Comparison of ENCODE assay signal across 12 cellular contexts in genomic region chr6:146851837-146852236, GRCh38.
DNase-seq lines count a peak whose midpoint lies in the region; ATAC-seq, FAIRE-seq and TF ChIP-seq lines count a peak whose summit lies in the region.
"Had no signal": no experiment of that assay in that cellular context is flagged by ENCODE, and none has a peak within 500 bp of the region (broad histone marks: within the 10 kb centered on the region; RNA-seq: fewer than 3 reads in every experiment).

No MANE protein-coding gene starts in this region.

- H3K79me1 ChIP-seq in trophoblast cell (ENCODE audit: low read length): peaks cover 25% of the 10 kb centered on the region

- TF ChIP-seq CTCF in choroid plexus epithelial cell (conservative IDR thresholded peaks at IDR 0.05; ENCODE audit: low read depth, low read length) (no peak), neural progenitor cell (IDR thresholded peaks at IDR 0.05) (no peak)

- ATAC-seq in activated CD4-positive, alpha-beta T cell treated with anti-CD3 and anti-CD28 coated beads for 36 hours: peak; percentile 69

- no peak overlapping the region for H3K27ac ChIP-seq in trophoblast cell (ENCODE audit: low read depth, low read length)
- no peak overlapping the region for H3K27ac ChIP-seq in neural progenitor cell
- H3K27ac ChIP-seq: thoracic aorta had no signal

- H3F3A ChIP-seq in neural progenitor cell (ENCODE audit: low read depth): no peaks in the 10 kb centered on the region

- peaks cover 13 to 20% of the 10 kb centered on the region in 2 experiments for H3K4me1 ChIP-seq in trophoblast cell (ENCODE audit: control insufficient read depth in 1 of 2, insufficient read depth in 2 of 2, low read length in 2 of 2)
- H3K4me1 ChIP-seq in neural progenitor cell: no peaks in the 10 kb centered on the region

- H3K9ac ChIP-seq in trophoblast cell (ENCODE audit: low read length) (no peak overlapping the region), neural progenitor cell (no peak overlapping the region)

- H3K4me3 Mint-ChIP-seq in activated CD4-positive, alpha-beta T cell treated with anti-CD3 and anti-CD28 coated beads for 36 hours: no peak overlapping the region
- H3K4me3 Mint-ChIP-seq in neural progenitor cell: no peak overlapping the region
- H3K4me3 Mint-ChIP-seq: activated CD4-positive, alpha-beta T cell treated with anti-CD3 and anti-CD28 coated beads, Interleukin-2, amount 10 ng/mL, durations not matched to agents 7 days and 5 days had no signal

- peaks cover 2% of the 10 kb centered on the region for H3K36me3 Mint-ChIP-seq in activated CD4-positive, alpha-beta T cell treated with anti-CD3 and anti-CD28 coated beads for 36 hours (ENCODE audit: low read depth)
- no peaks in the 10 kb centered on the region for H3K36me3 Mint-ChIP-seq in neural progenitor cell

- peak overlapping the region; percentile 19 for H4K91ac ChIP-seq in trophoblast cell (ENCODE audit: low read depth, low read length)

- H2BK120ac ChIP-seq in trophoblast cell (ENCODE audit: insufficient read depth, low read length, poor library complexity): no peak overlapping the region

- no peak overlapping the region for H3K18ac ChIP-seq in trophoblast cell (ENCODE audit: low read length)

- no peak overlapping the region for H4K12ac ChIP-seq in trophoblast cell (ENCODE audit: low read depth, low read length)

- peak; percentile 59 for DNase-seq in activated CD4-positive, alpha-beta T cell treated with anti-CD3 and anti-CD28 coated beads for 36 hours
- no peak for DNase-seq in activated CD4-positive, alpha-beta T cell treated with anti-CD3 and anti-CD28 coated beads, Interleukin-2, amount 50 U/mL, for 4 hours
- DNase-seq in RCC 7860 (ENCODE audit: low spot score) (peak; percentile 80), choroid plexus epithelial cell (ENCODE audit: low read depth) (peak; percentile 96), trophoblast cell (no peak), NCI-H2081 treated with DMSO at 0.1 percent for 48 hours (lab: John Stamatoyannopoulos, UW) (no peak), neural progenitor cell (ENCODE audit: low spot score) (no peak)
- DNase-seq in NK-92 treated with Interleukin-12 subunit alpha and Interleukin-12 subunit beta, amount 100 ng/mL, for 24 hours (lab: John Stamatoyannopoulos, UW): no peak
- DNase-seq: activated CD4-positive, alpha-beta T cell treated with anti-CD3 and anti-CD28 coated beads, Interleukin-2, amount 10 ng/mL, durations not matched to agents 7 days and 5 days; SHP77 treated with DMSO at 0.1 percent for 48 hours had no signal

- H4K8ac ChIP-seq in trophoblast cell (ENCODE audit: low read depth, low read length): no peak overlapping the region

- no peaks in the 10 kb centered on the region for H3K79me2 ChIP-seq in trophoblast cell (ENCODE audit: control insufficient read depth, insufficient read depth, low read length, poor library complexity)
- no peaks in the 10 kb centered on the region for H3K79me2 ChIP-seq in neural progenitor cell (ENCODE audit: low read depth)

- H3K27me3 Mint-ChIP-seq in activated CD4-positive, alpha-beta T cell treated with anti-CD3 and anti-CD28 coated beads for 36 hours: peaks cover 4% of the 10 kb centered on the region
- peaks cover 5% of the 10 kb centered on the region for H3K27me3 Mint-ChIP-seq in neural progenitor cell (ENCODE audit: insufficient read depth, low read depth)
- H3K27me3 Mint-ChIP-seq: activated CD4-positive, alpha-beta T cell treated with anti-CD3 and anti-CD28 coated beads, Interleukin-2, amount 10 ng/mL, durations not matched to agents 7 days and 5 days had no signal

- no peak overlapping the region for H2AK5ac ChIP-seq in trophoblast cell (ENCODE audit: low read length)

- H3K9me3 ChIP-seq in trophoblast cell (ENCODE audit: insufficient read depth, low read depth, low read length) (peaks cover 5% of the 10 kb centered on the region), neural progenitor cell (ENCODE audit: low read depth) (no peaks in the 10 kb centered on the region)
- H3K9me3 ChIP-seq: thoracic aorta had no signal

- peak overlapping the region; percentile 83 for H2BK12ac ChIP-seq in trophoblast cell (ENCODE audit: low read length)

- no peak overlapping the region for H2BK5ac ChIP-seq in trophoblast cell (ENCODE audit: low read depth, low read length, poor library complexity)

- H3K27ac Mint-ChIP-seq in activated CD4-positive, alpha-beta T cell treated with anti-CD3 and anti-CD28 coated beads for 36 hours: peak overlapping the region; percentile 88
- H3K27ac Mint-ChIP-seq in neural progenitor cell: no peak overlapping the region

- FAIRE-seq in RCC 7860 (lab: Jason Lieb, UNC): peak; percentile 70
- FAIRE-seq: A204.1 had no signal

- intact Hi-C loops in activated CD4-positive, alpha-beta T cell treated with anti-CD3 and anti-CD28 coated beads for 36 hours (cut with DNase I, micrococcal nuclease): loop anchor here (1.0 to 5.0 kb wide), 7 partner anchors 63 to 1590 kb away; no protein-coding TSS in a partner anchor

- no peak overlapping the region for H3K4me2 ChIP-seq in trophoblast cell (ENCODE audit: low read length)
- H3K4me2 ChIP-seq in neural progenitor cell: no peak overlapping the region

- H4K20me1 ChIP-seq in neural progenitor cell (ENCODE audit: low read depth): no peaks in the 10 kb centered on the region

- H3K27me3 ChIP-seq in trophoblast cell (ENCODE audit: insufficient read depth, low read length) (no peaks in the 10 kb centered on the region), neural progenitor cell (no peaks in the 10 kb centered on the region)

- H3K23ac ChIP-seq in trophoblast cell (ENCODE audit: low read length): no peak overlapping the region

- H3K4me1 Mint-ChIP-seq in activated CD4-positive, alpha-beta T cell treated with anti-CD3 and anti-CD28 coated beads for 36 hours: peaks cover 52% of the 10 kb centered on the region
- H3K4me1 Mint-ChIP-seq in neural progenitor cell: peaks cover 7% of the 10 kb centered on the region

- H3K36me3 ChIP-seq in trophoblast cell (ENCODE audit: control insufficient read depth in 1 of 2, insufficient read depth in 2 of 2, low read length in 2 of 2) (no peaks in the 10 kb centered on the region), neural progenitor cell (no peaks in the 10 kb centered on the region)
- H3K36me3 ChIP-seq: thoracic aorta had no signal

- H3K9me3 Mint-ChIP-seq in activated CD4-positive, alpha-beta T cell treated with anti-CD3 and anti-CD28 coated beads for 36 hours (ENCODE audit: low read depth): peaks cover 5% of the 10 kb centered on the region
- no peaks in the 10 kb centered on the region for H3K9me3 Mint-ChIP-seq in neural progenitor cell
- H3K9me3 Mint-ChIP-seq: activated CD4-positive, alpha-beta T cell treated with anti-CD3 and anti-CD28 coated beads, Interleukin-2, amount 10 ng/mL, durations not matched to agents 7 days and 5 days had no signal

- H3K4ac ChIP-seq in trophoblast cell (ENCODE audit: low read depth, low read length): no peak overlapping the region

- H2AFZ ChIP-seq in trophoblast cell (ENCODE audit: insufficient read depth, low read length, poor library complexity) (no peak overlapping the region), neural progenitor cell (replicated peaks) (no peak overlapping the region)

- no peak overlapping the region for H3K14ac ChIP-seq in trophoblast cell (ENCODE audit: low read length)

- H3K4me3 ChIP-seq in choroid plexus epithelial cell (ENCODE audit: low read depth, low read length) (no peak overlapping the region), trophoblast cell (ENCODE audit: low read depth, low read length) (no peak overlapping the region), neural progenitor cell (no peak overlapping the region)
- H3K4me3 ChIP-seq: thoracic aorta had no signal

- CTCF ChIA-PET in activated CD4-positive, alpha-beta T cell treated with anti-CD3 and anti-CD28 coated beads for 36 hours (lab: Charles Lee): interaction anchor here (1.0 kb wide), 1 partner anchor 10 kb away, joined by 4 read pairs; no protein-coding TSS in a partner anchor

- POLR2A ChIA-PET in activated CD4-positive, alpha-beta T cell treated with anti-CD3 and anti-CD28 coated beads for 36 hours (lab: Charles Lee): interaction anchor here (0.6 kb wide), 1 partner anchor 353 kb away, joined by 3 read pairs; the partner anchor contains the start of gene STXBP5

- WGBS in trophoblast cell (ENCODE audit: extremely low coverage, insufficient coverage, insufficient read length): no CpG with 5 or more reads among the region's 1 CpG

Comparison
In these comparisons a context has a peak if more than half of its experiments do, and no peak if none do; other contexts are left out.
1. DNase-seq: peak in activated CD4-positive, alpha-beta T cell treated with anti-CD3 and anti-CD28 coated beads for 36 hours (single experiment), RCC 7860 (single experiment) and choroid plexus epithelial cell (single experiment); none in activated CD4-positive, alpha-beta T cell treated with anti-CD3 and anti-CD28 coated beads, Interleukin-2, amount 50 U/mL, for 4 hours (0 of 2), trophoblast cell (0 of 2), NCI-H2081 treated with DMSO at 0.1 percent for 48 hours (single experiment), neural progenitor cell (single experiment) and NK-92 treated with Interleukin-12 subunit alpha and Interleukin-12 subunit beta, amount 100 ng/mL, for 24 hours (single experiment).